8 cellular contexts compared by ENCODE assay signal in genomic region chr11:75562836-75563484, GRCh38. TPM values are rescaled to one million over a fixed set of nuclear protein-coding genes. Genes with fewer than 3 reads are reported as not detected.
DNase-seq lines count a peak whose midpoint lies in the region; ATAC-seq and TF ChIP-seq lines count a peak whose summit lies in the region.

No MANE protein-coding gene starts in this region.

- WGBS in esophagus squamous epithelium, 2 donors = 7 to 15% methylated on average over 11 to 13 of the region's 16 CpGs

- TF ChIP-seq EP300 in neural cell (conservative IDR thresholded peaks at IDR 0.05; ENCODE audit: poor library complexity, severe bottlenecking) = no peak

- no peaks in the 10 kb centered on the region for H3K9me3 Mint-ChIP-seq in activated T-cell treated with anti-CD3 and anti-CD28 coated beads, Interleukin-2, amount 50 U/mL, for 24 hours

- no peak overlapping the region for H2AFZ ChIP-seq in neural cell (ENCODE audit: low read depth, low read length)

- peak; percentile 32 for DNase-seq in activated T-cell treated with anti-CD3 and anti-CD28 coated beads, Interleukin-2, amount 50 U/mL, for 24 hours
- DNase-seq in activated T-cell treated with anti-CD3 and anti-CD28 coated beads, Interleukin-2, amount 50 U/mL, for 1 hour = no peak
- DNase-seq in T1000 (lab: John Stamatoyannopoulos, UW) (peak; percentile 18), esophagus squamous epithelium (lab: John Stamatoyannopoulos, UW) (no peak), NCI-H446 treated with DMSO at 0.1 percent for 48 hours (lab: John Stamatoyannopoulos, UW) (no peak)

- H3K4me3 Mint-ChIP-seq in activated T-cell treated with anti-CD3 and anti-CD28 coated beads, Interleukin-2, amount 50 U/mL, for 24 hours = peak overlapping the region; percentile 88

- intact Hi-C loops in esophagus squamous epithelium (cut with DNase I) = no loop called here

- TF ChIP-seq CTCF in esophagus squamous epithelium (IDR thresholded peaks at IDR 0.05) (peak in 1 of 6 experiments; percentile 4), neural cell (IDR thresholded peaks at IDR 0.05; ENCODE audit: poor library complexity, severe bottlenecking) (no peak)

- H3K9ac ChIP-seq in neural cell (ENCODE audit: low read length) = peak overlapping the region; percentile 59

- no peaks in the 10 kb centered on the region for H3K9me2 ChIP-seq in neural cell (ENCODE audit: insufficient read depth, low read length)

- H3K27me3 ChIP-seq in esophagus squamous epithelium (peaks cover 0 to 6% (median 0%) of the 10 kb centered on the region in 4 donors), neural cell (ENCODE audit: insufficient read depth, low read depth, low read length) (no peaks in the 10 kb centered on the region)

- peak overlapping the region; percentile 95 for H3K27ac Mint-ChIP-seq in activated T-cell treated with anti-CD3 and anti-CD28 coated beads, Interleukin-2, amount 50 U/mL, for 24 hours

- no peak for TF ChIP-seq POLR2A in esophagus squamous epithelium (IDR thresholded peaks at IDR 0.05)

- peak overlapping the region; percentile 61 to 82 (median 72) for H3K4me3 ChIP-seq in esophagus squamous epithelium
- peak overlapping the region; percentile 66 for H3K4me3 ChIP-seq in neural cell (ENCODE audit: low read length)

- peaks cover 11 to 20% (median 15%) of the 10 kb centered on the region in 3 donors for H3K36me3 ChIP-seq in esophagus squamous epithelium
- no peaks in the 10 kb centered on the region for H3K36me3 ChIP-seq in neural cell (ENCODE audit: insufficient read depth, low read length)

- peaks cover 26% of the 10 kb centered on the region for H3K36me3 Mint-ChIP-seq in activated T-cell treated with anti-CD3 and anti-CD28 coated beads, Interleukin-2, amount 50 U/mL, for 24 hours (ENCODE audit: low read depth)

- H3K4me1 ChIP-seq in esophagus squamous epithelium = peaks cover 52 to 98% (median 67%) of the 10 kb centered on the region in 3 donors

- no peaks in the 10 kb centered on the region for H3F3A ChIP-seq in neural cell (ENCODE audit: insufficient read depth, low read length, poor library complexity, severe bottlenecking)

- H3K9me3 ChIP-seq in esophagus squamous epithelium (no peaks in the 10 kb centered on the region), neural cell (ENCODE audit: low read length) (no peaks in the 10 kb centered on the region)

- H3K27me3 Mint-ChIP-seq in activated T-cell treated with anti-CD3 and anti-CD28 coated beads, Interleukin-2, amount 50 U/mL, for 24 hours = no peaks in the 10 kb centered on the region

- peaks cover 48% of the 10 kb centered on the region for H3K4me1 Mint-ChIP-seq in activated T-cell treated with anti-CD3 and anti-CD28 coated beads, Interleukin-2, amount 50 U/mL, for 24 hours (ENCODE audit: low read depth)

- peak overlapping the region; percentile 95 to 99 (median 96) for H3K27ac ChIP-seq in esophagus squamous epithelium
- peak overlapping the region; percentile 45 for H3K27ac ChIP-seq in neural cell (ENCODE audit: low read length)

- TF ChIP-seq RAD21 in neural cell (conservative IDR thresholded peaks at IDR 0.05) = no peak

- H3K79me2 ChIP-seq in neural cell (replicated peaks; ENCODE audit: insufficient read depth, low read length) = no peaks in the 10 kb centered on the region

- no peaks in the 10 kb centered on the region for H4K20me1 ChIP-seq in neural cell (ENCODE audit: insufficient read depth)

- ATAC-seq in GM21423 (IDR thresholded peaks at IDR 0.05; ENCODE audit: unreplicated experiment) = no peak
- no peak for ATAC-seq in HG02588 (IDR thresholded peaks at IDR 0.05; ENCODE audit: unreplicated experiment)

- no peak overlapping the region for H3K4me2 ChIP-seq in neural cell (ENCODE audit: low read length)

TF ChIP-seq in neural cell, 6 proteins besides CTCF, POLR2A, EP300 and RAD21:
- no peak for TF ChIP-seq MXI1 (conservative IDR thresholded peaks at IDR 0.05; ENCODE audit: poor library complexity, severe bottlenecking)
- no peak for TF ChIP-seq REST (IDR thresholded peaks at IDR 0.05; ENCODE audit: borderline replicate concordance)
- TF ChIP-seq POLR2AphosphoS5 (IDR thresholded peaks at IDR 0.05) = no peak
- TF ChIP-seq EZH2 (IDR thresholded peaks at IDR 0.05; ENCODE audit: borderline replicate concordance, insufficient read depth, low read length, poor library complexity, severe bottlenecking) = no peak
- no peak for TF ChIP-seq TAF1 (IDR thresholded peaks at IDR 0.05; ENCODE audit: low read depth)
- TF ChIP-seq SMC3 (conservative IDR thresholded peaks at IDR 0.05; ENCODE audit: poor library complexity) = no peak

RNA-seq across cellular contexts. Expression of gene SERPINH1, which starts 0.9 kb away (rescaled TPM):
- 10 to 100 TPM; 41.4 to 70.1 (median 46.5) TPM for total RNA-seq in esophagus squamous epithelium
- polyA plus RNA-seq in neural cell = 16.1 and 17.0 TPM in 2 replicates
- 4.9 TPM in 2 replicates for polyA minus RNA-seq in neural cell

RNA-seq across cellular contexts. Expression of gene GDPD5, which starts 37.2 kb away (rescaled TPM):
- 1 to 10 TPM in 3 of 4 donors, under 1 TPM in 1; 0.57 to 2.3 (median 1.6) TPM for total RNA-seq in esophagus squamous epithelium
- 19.2 and 32.3 TPM in 2 replicates for polyA plus RNA-seq in neural cell
- polyA minus RNA-seq in neural cell = 36.0 and 45.5 TPM in 2 replicates

Comparison
In these comparisons a context has a peak if more than half of its experiments do, and no peak if none do; other contexts are left out.
1. DNase-seq: peak in activated T-cell treated with anti-CD3 and anti-CD28 coated beads, Interleukin-2, amount 50 U/mL, for 24 hours (single experiment) and T1000 (single experiment); none in activated T-cell treated with anti-CD3 and anti-CD28 coated beads, Interleukin-2, amount 50 U/mL, for 1 hour (single experiment), esophagus squamous epithelium (single experiment) and NCI-H446 treated with DMSO at 0.1 percent for 48 hours (single experiment).